Comparison of ENCODE assay signal across 34 cellular contexts in genomic region chr17:61595418-61595817, GRCh38. TPM values are rescaled to one million over a fixed set of nuclear protein-coding genes. Genes with fewer than 3 reads are reported as not detected.
"Had no signal": no experiment of that assay in that cellular context is flagged by ENCODE, and none has a peak within 500 bp of the region (broad histone marks: within the 10 kb centered on the region; RNA-seq: fewer than 3 reads in every experiment).

No MANE protein-coding gene starts in this region.

- H3K9me3 ChIP-seq: ascending aorta, breast epithelium, colonic mucosa, esophagus squamous epithelium, gastroesophageal sphincter had no signal

- H3K4me1 ChIP-seq: ascending aorta, breast epithelium, colonic mucosa, esophagus squamous epithelium, gastroesophageal sphincter had no signal

- H3K36me3 ChIP-seq: ascending aorta, breast epithelium, cardiac muscle cell, colonic mucosa, esophagus squamous epithelium, gastroesophageal sphincter had no signal

- H3K27me3 ChIP-seq: ascending aorta, cardiac muscle cell had no signal

- H3K27ac ChIP-seq: ascending aorta, breast epithelium, cardiac muscle cell, colonic mucosa, epithelial cell of prostate, esophagus squamous epithelium, gastroesophageal sphincter had no signal

- FAIRE-seq: endometrium, endothelial cell of umbilical vein had no signal

- ATAC-seq: activated CD4-positive, alpha-beta T cell treated with anti-CD3 and anti-CD28 coated beads for 36 hours; activated CD8-positive, alpha-beta memory T cell treated with anti-CD3 and anti-CD28 coated beads, Interleukin-2, amount 10 ng/mL, durations not matched to agents 7 days and 5 days; activated CD8-positive, alpha-beta T cell treated with anti-CD3 and anti-CD28 coated beads, Interleukin-2, amount 10 ng/mL, durations not matched to agents 7 days and 5 days; activated naive CD8-positive, alpha-beta T cell treated with anti-CD3 and anti-CD28 coated beads, Interleukin-2, amount 50 U/mL, for 24 hours; gastroesophageal sphincter had no signal

- H3K4me3 ChIP-seq: ascending aorta, breast epithelium, cardiac muscle cell, colonic mucosa, esophagus squamous epithelium, gastroesophageal sphincter had no signal

- DNase-seq: activated CD4-positive, alpha-beta memory T cell treated with anti-CD3 and anti-CD28 coated beads for 36 hours; activated CD4-positive, alpha-beta T cell treated with anti-CD3 and anti-CD28 coated beads for 36 hours; activated CD4-positive, alpha-beta T cell treated with anti-CD3 and anti-CD28 coated beads, Interleukin-2, amount 10 ng/mL, durations not matched to agents 24 days and 14 days; activated CD4-positive, CD25-positive, alpha-beta regulatory T cell; activated CD4-positive, CD25-positive, alpha-beta regulatory T cell treated with anti-CD3 and anti-CD28 coated beads, Interleukin-2, amount 50 U/mL, for 72 hours; activated CD8-positive, alpha-beta memory T cell treated with anti-CD3 and anti-CD28 coated beads, Interleukin-2, amount 10 ng/mL, durations not matched to agents 7 days and 5 days; activated CD8-positive, alpha-beta memory T cell treated with anti-CD3 and anti-CD28 coated beads, Interleukin-2, amount 50 U/mL, for 4 hours; activated CD8-positive, alpha-beta T cell treated with anti-CD3 and anti-CD28 coated beads, Interleukin-2, amount 10 ng/mL, durations not matched to agents 7 days and 5 days; activated effector memory CD4-positive, alpha-beta T cell treated with anti-CD3 and anti-CD28 coated beads, Interleukin-2, amount 50 U/mL, for 16 hours; activated naive CD4-positive, alpha-beta T cell treated with anti-CD3 and anti-CD28 coated beads for 36 hours; activated naive CD8-positive, alpha-beta T cell treated with anti-CD3 and anti-CD28 coated beads for 36 hours; activated naive CD8-positive, alpha-beta T cell treated with anti-CD3 and anti-CD28 coated beads, Interleukin-2, amount 50 U/mL, for 24 hours; activated T-cell treated with anti-CD3 and anti-CD28 coated beads, Interleukin-2, amount 50 U/mL, for 1 hour; activated T-cell treated with anti-CD3 and anti-CD28 coated beads, Interleukin-2, amount 50 U/mL, for 48 hours; central memory CD4-positive, alpha-beta T cell; cerebellar nuclear complex; colonic mucosa; effector CD8-positive, alpha-beta T cell; esophagus squamous epithelium; foreskin melanocyte; T-helper 2 cell had no signal

RNA-seq across cellular contexts. Expression of gene NACA2, which starts 4.4 kb away (rescaled TPM):
- total RNA-seq: activated CD4-positive, alpha-beta memory T cell treated with anti-CD3 and anti-CD28 coated beads for 36 hours; activated CD4-positive, alpha-beta T cell treated with anti-CD3 and anti-CD28 coated beads for 36 hours; activated CD4-positive, alpha-beta T cell treated with anti-CD3 and anti-CD28 coated beads, Interleukin-2, amount 10 ng/mL, durations not matched to agents 24 days and 14 days; activated CD8-positive, alpha-beta memory T cell treated with anti-CD3 and anti-CD28 coated beads for 36 hours; activated CD8-positive, alpha-beta memory T cell treated with anti-CD3 and anti-CD28 coated beads, Interleukin-2, amount 10 ng/mL, durations not matched to agents 7 days and 5 days; activated CD8-positive, alpha-beta T cell treated with anti-CD3 and anti-CD28 coated beads, Interleukin-2, amount 10 ng/mL, durations not matched to agents 7 days and 5 days; activated naive CD4-positive, alpha-beta T cell treated with anti-CD3 and anti-CD28 coated beads for 36 hours; activated naive CD8-positive, alpha-beta T cell treated with anti-CD3 and anti-CD28 coated beads for 36 hours; activated T-helper 2 cell treated with anti-CD3 and anti-CD28 coated beads, Interferon-gamma antibody, Interleukin-2, Interleukin-4, amounts not matched to agents 10 μg/mL and 5 μg/mL and 100 μg/mL, durations not matched to agents 14 hours and 24 hours and 36 hours; ascending aorta; breast epithelium; cardiac muscle cell; dermis microvascular lymphatic vessel endothelial cell; endothelial cell of umbilical vein; esophagus squamous epithelium; fibroblast of lung; fibroblast of villous mesenchyme; gastroesophageal sphincter; glomerular endothelial cell had no signal
- polyA plus RNA-seq: cardiac muscle cell, endothelial cell of umbilical vein, fibroblast of lung had no signal
